ENCODE assay signal across 7 cellular contexts in the genomic region with DNA sequence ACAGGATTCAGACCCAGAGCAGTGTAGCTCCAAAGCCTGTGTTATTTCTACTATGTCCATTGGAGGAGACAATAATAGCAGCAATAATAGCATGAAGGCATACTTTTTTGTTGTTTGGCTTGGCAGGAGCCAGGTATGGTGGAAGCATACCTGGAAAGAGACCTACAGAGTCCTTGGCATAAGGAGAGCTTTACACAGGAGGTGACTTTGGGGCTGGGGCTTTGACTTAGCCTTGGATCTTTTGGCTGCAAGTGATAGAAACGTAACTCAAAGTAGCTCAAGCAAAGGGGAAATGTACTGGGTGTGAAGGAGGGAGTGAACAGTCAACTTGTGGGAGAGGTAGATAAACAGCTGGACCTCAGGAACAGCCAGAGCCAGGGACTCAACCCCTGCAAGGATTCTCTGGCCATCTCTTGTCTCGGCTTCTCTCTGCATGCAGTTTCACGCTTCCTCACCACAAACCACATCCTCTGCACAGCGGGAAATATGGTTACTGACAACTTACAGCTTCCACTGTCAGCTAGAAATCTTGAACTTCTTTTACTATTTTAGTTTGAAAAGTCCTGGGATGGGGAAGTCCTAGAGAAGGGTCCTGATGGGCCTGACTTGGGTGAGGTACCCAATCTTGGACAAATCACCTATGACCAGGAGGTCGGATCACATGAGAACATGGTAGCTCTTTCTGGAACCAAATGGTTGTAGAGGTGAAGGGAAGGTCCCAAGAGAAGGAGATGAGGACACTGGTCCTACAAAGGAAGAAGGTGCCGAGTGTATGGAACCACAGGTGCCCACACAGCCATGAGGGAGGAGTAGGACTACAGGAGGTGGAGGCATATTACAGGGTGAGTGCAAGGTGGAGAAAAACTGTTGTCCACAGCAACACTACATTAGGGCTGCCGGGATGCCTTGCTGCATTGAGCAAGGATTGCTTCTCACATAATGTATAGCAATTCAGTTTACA.
DNase-seq lines count a peak whose midpoint lies in the region; ATAC-seq and TF ChIP-seq lines count a peak whose summit lies in the region.

No MANE protein-coding gene starts in this region.

- peaks cover 24% of the 10 kb centered on the region for H3K36me3 Mint-ChIP-seq in T-helper 1 cell treated with Interleukin-12 subunit alpha and Interleukin-12 subunit beta and Interleukin-4 antibody, amounts not matched to agents 30 μg/mL and 1 μg/mL, for 36 hours (ENCODE audit: low read depth)

- peak overlapping the region; percentile 83 for H3K4me3 Mint-ChIP-seq in T-helper 1 cell treated with Interleukin-12 subunit alpha and Interleukin-12 subunit beta and Interleukin-4 antibody, amounts not matched to agents 30 μg/mL and 1 μg/mL, for 36 hours

- no peak overlapping the region for H3K4me3 ChIP-seq in astrocyte of the spinal cord (ENCODE audit: low read depth, low read length)
- H3K4me3 ChIP-seq in muscle layer of colon (ENCODE audit: low read depth in 1 of 2, low read length in 2 of 2): no peak overlapping the region
- no peak overlapping the region for H3K4me3 ChIP-seq in stomach smooth muscle (ENCODE audit: low read length in 2 of 2)

- in situ Hi-C loops in astrocyte of the spinal cord (cut with HindIII; ENCODE audit: low sequenced_read_pairs): no loop called here

- peak; percentile 70 for DNase-seq in GM19240 (ENCODE audit: insufficient read length, low spot score)
- peak; percentile 94 for DNase-seq in astrocyte of the spinal cord (ENCODE audit: low read depth, low spot score)
- DNase-seq in NCI-H2227 treated with DMSO at 0.1 percent for 48 hours (lab: John Stamatoyannopoulos, UW): no peak

- H3K27ac Mint-ChIP-seq in T-helper 1 cell treated with Interleukin-12 subunit alpha and Interleukin-12 subunit beta and Interleukin-4 antibody, amounts not matched to agents 30 μg/mL and 1 μg/mL, for 36 hours: peak overlapping the region; percentile 95

- H3K4me1 ChIP-seq in muscle layer of colon (ENCODE audit: insufficient read depth, low read length) (peaks cover 30% of the 10 kb centered on the region), stomach smooth muscle (ENCODE audit: control insufficient read depth, insufficient read depth, low read length) (peaks cover 3% of the 10 kb centered on the region)

- no peak overlapping the region for H3K9ac ChIP-seq in muscle layer of colon (ENCODE audit: low read length)
- H3K9ac ChIP-seq in stomach smooth muscle (ENCODE audit: low read length in 2 of 2): no peak overlapping the region

- TF ChIP-seq CTCF in astrocyte of the spinal cord (IDR thresholded peaks at IDR 0.05; ENCODE audit: low read depth, low read length): no peak

- H3K9me3 ChIP-seq in muscle layer of colon (ENCODE audit: low read length) (no peaks in the 10 kb centered on the region), stomach smooth muscle (ENCODE audit: control insufficient read depth in 2 of 2, low read length in 2 of 2) (no peaks in the 10 kb centered on the region)

- H3K27me3 ChIP-seq in muscle layer of colon (ENCODE audit: control insufficient read depth in 1 of 2, insufficient read depth in 2 of 2, low read length in 2 of 2) (no peaks in the 10 kb centered on the region), stomach smooth muscle (ENCODE audit: control insufficient read depth in 1 of 2, insufficient read depth in 2 of 2, low read length in 2 of 2) (no peaks in the 10 kb centered on the region)

- H3K27me3 Mint-ChIP-seq in T-helper 1 cell treated with Interleukin-12 subunit alpha and Interleukin-12 subunit beta and Interleukin-4 antibody, amounts not matched to agents 30 μg/mL and 1 μg/mL, for 36 hours (ENCODE audit: low read depth): no peaks in the 10 kb centered on the region

- peak overlapping the region; percentile 48 for H3K27ac ChIP-seq in muscle layer of colon (ENCODE audit: low read depth, low read length)
- H3K27ac ChIP-seq in stomach smooth muscle (ENCODE audit: low read length): peak overlapping the region; percentile 31

- H3K4me1 Mint-ChIP-seq in T-helper 1 cell treated with Interleukin-12 subunit alpha and Interleukin-12 subunit beta and Interleukin-4 antibody, amounts not matched to agents 30 μg/mL and 1 μg/mL, for 36 hours (ENCODE audit: low read depth): peaks cover 67% of the 10 kb centered on the region

- ATAC-seq in HG03175 (IDR thresholded peaks at IDR 0.05; ENCODE audit: unreplicated experiment): peak; percentile 81

- H3K36me3 ChIP-seq in muscle layer of colon (ENCODE audit: insufficient read depth, low read length): peaks cover 77% of the 10 kb centered on the region
- H3K36me3 ChIP-seq in stomach smooth muscle (ENCODE audit: control insufficient read depth in 2 of 2, insufficient read depth in 2 of 2, low read length in 2 of 2): peaks cover 75 to 80% of the 10 kb centered on the region in 2 donors

- peaks cover 8% of the 10 kb centered on the region for H3K9me3 Mint-ChIP-seq in T-helper 1 cell treated with Interleukin-12 subunit alpha and Interleukin-12 subunit beta and Interleukin-4 antibody, amounts not matched to agents 30 μg/mL and 1 μg/mL, for 36 hours
